Comparison of ENCODE assay signal across 9 cellular contexts in genomic region chr1:29529677-29530278, GRCh38.
"Had no signal": no experiment of that assay in that cellular context is flagged by ENCODE, and none has a peak within 500 bp of the region (broad histone marks: within the 10 kb centered on the region; RNA-seq: fewer than 3 reads in every experiment).

No MANE protein-coding gene starts in this region.

- DNase-seq: H9, HCEC 1CT, IMR-90, KBM-7 had no signal

- H3K4me3 Mint-ChIP-seq: GM23338, H9 had no signal

- ATAC-seq: GM23338 had no signal

- FAIRE-seq: H1, H54, HTR-8/SVneo had no signal

- H3K27ac ChIP-seq: KMS-11 had no signal

- H3K27ac Mint-ChIP-seq: GM23338, H9 had no signal
